8 cellular contexts compared by ENCODE assay signal in the genomic region with DNA sequence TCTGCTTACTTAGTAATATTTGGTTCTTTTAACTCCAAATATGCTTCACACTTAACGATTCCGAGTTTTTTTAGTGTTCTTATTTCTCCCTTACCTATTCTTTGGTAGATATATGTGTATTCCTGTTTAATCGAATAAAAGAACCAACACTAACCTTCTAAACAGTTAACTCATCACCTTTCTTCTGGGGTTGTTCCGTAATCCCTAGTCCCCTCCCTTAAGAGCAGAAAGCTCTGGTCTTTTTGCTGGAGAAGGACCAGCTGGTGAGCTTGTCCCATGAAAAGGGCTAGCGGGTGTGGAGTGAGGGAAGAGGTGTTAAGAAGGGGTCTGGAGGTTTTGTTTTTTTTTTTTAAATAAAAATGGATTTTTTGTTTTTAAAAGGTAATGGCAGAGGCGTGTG. TPM values are rescaled to one million over a fixed set of nuclear protein-coding genes. Genes with fewer than 3 reads are reported as not detected.
DNase-seq lines count a peak whose midpoint lies in the region; ATAC-seq and TF ChIP-seq lines count a peak whose summit lies in the region.
"Not testable (repeated sequence)": the region's sequence is repeated elsewhere in the genome, so short reads cannot be mapped to it uniquely, and the experiment has no call there.

No MANE protein-coding gene starts in this region.

- H3K27ac ChIP-seq in A673 (ENCODE audit: low read depth, low read length, poor library complexity, severe bottlenecking); WERI-Rb-1: not testable (repeated sequence)
- H3K27ac ChIP-seq in dorsolateral prefrontal cortex: peak overlapping the region in 3 of 59 donors; percentile 25 to 75 (median 48)
- peak overlapping the region in 1 of 2 donors; percentile 42 for H3K27ac ChIP-seq in prostate gland

- POLR2A ChIA-PET in A673 (lab: Charles Lee; ENCODE audit: low non-redundant PET): not testable (repeated sequence)

- H3K27me3 ChIP-seq in A673 (replicated peaks; ENCODE audit: insufficient read depth, low read depth, low read length, poor library complexity); WERI-Rb-1 (ENCODE audit: insufficient read depth, low read depth, severe bottlenecking); dorsolateral prefrontal cortex; kidney epithelial cell (ENCODE audit: control insufficient read depth, insufficient read depth, low read length); prostate gland (replicated peaks; ENCODE audit: insufficient read depth): not testable (repeated sequence)

- not testable (repeated sequence) for TF ChIP-seq CTCF in A673 (conservative IDR thresholded peaks at IDR 0.05; ENCODE audit: low read depth, low read length); WERI-Rb-1 (IDR thresholded peaks at IDR 0.05; ENCODE audit: low read depth, low read length); kidney epithelial cell (IDR thresholded peaks at IDR 0.05; ENCODE audit: insufficient read depth, low read length, poor library complexity, severe bottlenecking); prostate gland (IDR thresholded peaks at IDR 0.05)
- TF ChIP-seq CTCF in dorsolateral prefrontal cortex (IDR thresholded peaks at IDR 0.05 in 54 of 56, conservative IDR thresholded peaks at IDR 0.05 in 2 of 56; ENCODE audit: low read depth in 1 of 56, partially characterized antibody in 56 of 56): peak in 4 of 56 donors; percentile 1 to 4 (median 4)

- CTCF ChIA-PET in A673 (lab: Charles Lee): not testable (repeated sequence)

- not testable (repeated sequence) for H3K9me3 ChIP-seq in A673 (ENCODE audit: low read depth, low read length, poor library complexity, severe bottlenecking); WERI-Rb-1 (ENCODE audit: severe bottlenecking); prostate gland

- WGBS in prostate gland: 9% methylated on average over 5 of the region's 6 CpGs

- H3K4me1 ChIP-seq in A673 (ENCODE audit: insufficient read depth, low read length, poor library complexity, severe bottlenecking); prostate gland (replicated peaks): not testable (repeated sequence)

- H3K36me3 ChIP-seq in A673 (ENCODE audit: insufficient read depth, low read length, poor library complexity, severe bottlenecking); WERI-Rb-1; kidney epithelial cell (ENCODE audit: control insufficient read depth, insufficient read depth, low read length); prostate gland: not testable (repeated sequence)

- not testable (repeated sequence) for DNase-seq in A673 (ENCODE audit: low spot score); WERI-Rb-1; dorsolateral prefrontal cortex; kidney epithelial cell (ENCODE audit: low read depth); prostate gland (ENCODE audit: low spot score)

- BruUV-seq in A673 (replicated peaks; lab: Mats Ljungman, UMichigan): not testable (repeated sequence)

- intact Hi-C loops in A673 (cut with micrococcal nuclease; ENCODE audit: unreplicated experiment); dorsolateral prefrontal cortex (cut with DNase I); prostate gland (cut with DNase I): not testable (repeated sequence)

- H3K4me3 ChIP-seq in A673 (ENCODE audit: low read depth, low read length, poor library complexity, severe bottlenecking) (peak overlapping the region; percentile 51), WERI-Rb-1 (ENCODE audit: low read depth, low read length) (peak overlapping the region; percentile 44), dorsolateral prefrontal cortex (peak overlapping the region in 58 of 59 donors; percentile 58 to 97 (median 77)), kidney epithelial cell (ENCODE audit: low read depth, low read length) (peak overlapping the region; percentile 22), prostate gland (peak overlapping the region; percentile 50 to 76)

- ATAC-seq in GM18909 (IDR thresholded peaks at IDR 0.05; ENCODE audit: poor library complexity, unreplicated experiment) (peak; percentile 41), HG02571 (IDR thresholded peaks at IDR 0.05; ENCODE audit: unreplicated experiment) (peak; percentile 35), HG03432 (IDR thresholded peaks at IDR 0.05; ENCODE audit: unreplicated experiment) (peak; percentile 27)

- not testable (repeated sequence) for TF ChIP-seq POLR2A in prostate gland (IDR thresholded peaks at IDR 0.05)

RNA-seq across cellular contexts. Expression of gene THOC3, which starts 0.3 kb away (rescaled TPM):
- total RNA-seq in A673 (2021): 63.0 and 67.0 TPM in 2 replicates
- total RNA-seq in dorsolateral prefrontal cortex: 10 to 100 TPM; 13.9 to 69.2 (median 36.4) TPM
- total RNA-seq in kidney epithelial cell: 41.6 and 44.2 TPM in 2 replicates
- 10 to 100 TPM; 30.2 to 63.3 TPM for total RNA-seq in prostate gland

Comparison
In these comparisons a context has a peak if more than half of its experiments do, and no peak if none do; other contexts are left out.
1. H3K4me3 ChIP-seq: peak in every context shown above with its lines; median percentile 77 in dorsolateral prefrontal cortex; 63 in prostate gland; 51 in A673; 44 in WERI-Rb-1; 22 in kidney epithelial cell.